Comparison of ENCODE assay signal across 21 cellular contexts in the genomic region with DNA sequence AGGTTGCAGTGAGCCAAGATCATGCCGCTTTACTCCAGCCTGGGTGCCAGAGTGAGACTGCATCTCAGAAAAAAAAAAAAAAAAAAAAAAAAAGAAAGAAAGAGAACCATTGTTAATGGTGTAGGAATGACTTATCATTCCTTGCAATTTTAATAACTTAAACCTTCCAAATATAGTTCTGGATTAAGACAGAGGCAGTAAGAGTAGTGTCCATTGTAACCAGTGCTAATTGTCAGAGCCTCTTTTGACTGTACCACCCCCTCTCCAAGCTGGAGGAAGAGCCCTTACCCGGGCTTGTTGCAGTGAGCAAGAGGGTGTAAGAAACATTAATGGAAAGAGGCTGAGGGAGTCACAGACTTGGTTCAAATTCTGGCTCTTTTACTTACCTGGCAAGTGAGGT. TPM values are rescaled to one million over a fixed set of nuclear protein-coding genes. Genes with fewer than 3 reads are reported as not detected.
"Had no signal": no experiment of that assay in that cellular context is flagged by ENCODE, and none has a peak within 500 bp of the region (broad histone marks: within the 10 kb centered on the region; RNA-seq: fewer than 3 reads in every experiment).

No MANE protein-coding gene starts in this region.

- DNase-seq: activated CD4-positive, alpha-beta T cell treated with anti-CD3 and anti-CD28 coated beads for 48 hours; activated CD4-positive, CD25-positive, alpha-beta regulatory T cell; activated CD8-positive, alpha-beta T cell treated with anti-CD3 and anti-CD28 coated beads for 36 hours; activated naive CD4-positive, alpha-beta T cell treated with anti-CD3 and anti-CD28 coated beads for 36 hours; activated naive CD8-positive, alpha-beta T cell treated with anti-CD3 and anti-CD28 coated beads, Interleukin-2, amount 50 U/mL, for 24 hours; activated T-cell treated with anti-CD3 and anti-CD28 coated beads, Interleukin-2, amount 50 U/mL, for 24 hours; aorta; brain microvascular endothelial cell; colonic mucosa; effector CD4-positive, alpha-beta T cell; foreskin keratinocyte; immature natural killer cell; midbrain; nephron progenitor cell; stimulated activated CD4-positive, alpha-beta T cell treated with anti-CD3 and anti-CD28 coated beads, Interleukin-12 subunit alpha, Interleukin-12 subunit beta, amount 100 ng/mL, for 4 hours; stimulated activated CD4-positive, alpha-beta T cell treated with anti-CD3 and anti-CD28 coated beads, Interleukin-1b, Interleukin-23, amount 100 ng/mL, for 48 hours; stimulated activated CD8-positive, alpha-beta memory T cell treated with anti-CD3 and anti-CD28 coated beads, Interleukin-4, amount 100 ng/mL, for 48 hours; stimulated activated naive CD4-positive, alpha-beta T cell treated with Interleukin-2 at 50 U/mL for 16 hours; T-cell had no signal

- H3K36me3 ChIP-seq: colonic mucosa had no signal

- H3K36me3 Mint-ChIP-seq: immature natural killer cell, T-cell had no signal

- H3K4me3 ChIP-seq: colonic mucosa had no signal

- H3K27me3 ChIP-seq: brain microvascular endothelial cell, colonic mucosa, foreskin keratinocyte had no signal

- ATAC-seq: activated CD8-positive, alpha-beta T cell treated with anti-CD3 and anti-CD28 coated beads for 36 hours; activated naive CD8-positive, alpha-beta T cell treated with anti-CD3 and anti-CD28 coated beads, Interleukin-2, amount 50 U/mL, for 24 hours; SK-N-SH treated with all-trans-retinoic acid at 6 μM for 48 hours; T-cell had no signal

- H3K27ac Mint-ChIP-seq: activated CD8-positive, alpha-beta T cell treated with anti-CD3 and anti-CD28 coated beads for 36 hours; activated naive CD4-positive, alpha-beta T cell treated with anti-CD3 and anti-CD28 coated beads for 36 hours; activated naive CD8-positive, alpha-beta T cell treated with anti-CD3 and anti-CD28 coated beads, Interleukin-2, amount 50 U/mL, for 24 hours; activated T-cell treated with anti-CD3 and anti-CD28 coated beads, Interleukin-2, amount 50 U/mL, for 24 hours; immature natural killer cell; nephron progenitor cell; T-cell had no signal

- H3K9me3 Mint-ChIP-seq: activated CD8-positive, alpha-beta T cell treated with anti-CD3 and anti-CD28 coated beads for 36 hours; activated naive CD4-positive, alpha-beta T cell treated with anti-CD3 and anti-CD28 coated beads for 36 hours; activated naive CD8-positive, alpha-beta T cell treated with anti-CD3 and anti-CD28 coated beads, Interleukin-2, amount 50 U/mL, for 24 hours; activated T-cell treated with anti-CD3 and anti-CD28 coated beads, Interleukin-2, amount 50 U/mL, for 24 hours; central memory CD8-positive, alpha-beta T cell; nephron progenitor cell; T-cell had no signal

- H3K4me3 Mint-ChIP-seq: activated CD8-positive, alpha-beta T cell treated with anti-CD3 and anti-CD28 coated beads for 36 hours; activated naive CD4-positive, alpha-beta T cell treated with anti-CD3 and anti-CD28 coated beads for 36 hours; activated naive CD8-positive, alpha-beta T cell treated with anti-CD3 and anti-CD28 coated beads, Interleukin-2, amount 50 U/mL, for 24 hours; activated T-cell treated with anti-CD3 and anti-CD28 coated beads, Interleukin-2, amount 50 U/mL, for 24 hours; central memory CD8-positive, alpha-beta T cell; immature natural killer cell; nephron progenitor cell; T-cell had no signal

- H3K27ac ChIP-seq: brain microvascular endothelial cell, colonic mucosa, foreskin keratinocyte had no signal

- H3K9me3 ChIP-seq: colonic mucosa had no signal

- H3K4me1 Mint-ChIP-seq: activated naive CD8-positive, alpha-beta T cell treated with anti-CD3 and anti-CD28 coated beads, Interleukin-2, amount 50 U/mL, for 24 hours; central memory CD8-positive, alpha-beta T cell; immature natural killer cell; T-cell had no signal

- H3K4me1 ChIP-seq: colonic mucosa, foreskin keratinocyte had no signal

RNA-seq across cellular contexts. Expression of gene SASH1, which starts 53.8 kb away (rescaled TPM):
- total RNA-seq: activated naive CD4-positive, alpha-beta T cell treated with anti-CD3 and anti-CD28 coated beads for 36 hours had no signal
- polyA plus RNA-seq: immature natural killer cell had no signal
